Comparison of ENCODE assay signal across 1 cellular context in the genomic region with DNA sequence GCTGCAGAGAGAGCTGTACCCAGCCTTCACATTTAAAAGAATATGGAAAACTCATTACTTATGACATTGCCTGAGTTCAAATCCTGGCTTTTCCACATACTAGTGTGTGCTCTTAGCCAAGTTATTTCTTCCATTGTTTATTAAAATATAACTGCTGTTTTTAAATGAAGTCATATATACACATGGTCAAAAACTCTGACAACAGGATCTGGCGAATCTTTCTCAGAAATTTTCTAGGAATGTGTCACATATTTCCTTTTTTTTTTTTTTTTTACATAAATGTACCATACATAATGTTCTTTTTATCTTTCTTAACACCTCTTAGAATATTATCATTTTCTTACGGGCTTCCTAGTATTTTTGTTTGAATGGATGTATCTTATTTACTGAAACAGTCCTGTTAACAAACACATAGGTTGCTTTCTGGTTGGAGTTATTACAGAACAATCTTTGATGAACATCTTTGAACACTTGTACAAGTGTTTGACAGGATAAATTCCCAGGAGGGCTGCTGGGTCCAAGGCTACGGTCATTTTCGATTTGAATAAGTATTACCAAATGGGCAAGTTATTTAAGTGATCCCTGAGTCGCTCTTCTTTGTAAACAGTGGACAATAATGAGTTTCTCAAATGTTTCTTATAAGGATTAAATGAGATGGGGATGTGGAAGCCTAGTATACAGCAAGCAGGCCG.
TF ChIP-seq lines count a peak whose summit lies in the region.

No MANE protein-coding gene starts in this region.

TF ChIP-seq in WTC11, 78 proteins besides CTCF, POLR2A, EP300 and RAD21 (continued from another document):
- TF ChIP-seq, protein P1, sequence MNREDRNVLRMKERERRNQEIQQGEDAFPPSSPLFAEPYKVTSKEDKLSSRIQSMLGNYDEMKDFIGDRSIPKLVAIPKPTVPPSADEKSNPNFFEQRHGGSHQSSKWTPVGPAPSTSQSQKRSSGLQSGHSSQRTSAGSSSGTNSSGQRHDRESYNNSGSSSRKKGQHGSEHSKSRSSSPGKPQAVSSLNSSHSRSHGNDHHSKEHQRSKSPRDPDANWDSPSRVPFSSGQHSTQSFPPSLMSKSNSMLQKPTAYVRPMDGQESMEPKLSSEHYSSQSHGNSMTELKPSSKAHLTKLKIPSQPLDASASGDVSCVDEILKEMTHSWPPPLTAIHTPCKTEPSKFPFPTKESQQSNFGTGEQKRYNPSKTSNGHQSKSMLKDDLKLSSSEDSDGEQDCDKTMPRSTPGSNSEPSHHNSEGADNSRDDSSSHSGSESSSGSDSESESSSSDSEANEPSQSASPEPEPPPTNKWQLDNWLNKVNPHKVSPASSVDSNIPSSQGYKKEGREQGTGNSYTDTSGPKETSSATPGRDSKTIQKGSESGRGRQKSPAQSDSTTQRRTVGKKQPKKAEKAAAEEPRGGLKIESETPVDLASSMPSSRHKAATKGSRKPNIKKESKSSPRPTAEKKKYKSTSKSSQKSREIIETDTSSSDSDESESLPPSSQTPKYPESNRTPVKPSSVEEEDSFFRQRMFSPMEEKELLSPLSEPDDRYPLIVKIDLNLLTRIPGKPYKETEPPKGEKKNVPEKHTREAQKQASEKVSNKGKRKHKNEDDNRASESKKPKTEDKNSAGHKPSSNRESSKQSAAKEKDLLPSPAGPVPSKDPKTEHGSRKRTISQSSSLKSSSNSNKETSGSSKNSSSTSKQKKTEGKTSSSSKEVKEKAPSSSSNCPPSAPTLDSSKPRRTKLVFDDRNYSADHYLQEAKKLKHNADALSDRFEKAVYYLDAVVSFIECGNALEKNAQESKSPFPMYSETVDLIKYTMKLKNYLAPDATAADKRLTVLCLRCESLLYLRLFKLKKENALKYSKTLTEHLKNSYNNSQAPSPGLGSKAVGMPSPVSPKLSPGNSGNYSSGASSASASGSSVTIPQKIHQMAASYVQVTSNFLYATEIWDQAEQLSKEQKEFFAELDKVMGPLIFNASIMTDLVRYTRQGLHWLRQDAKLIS (CRISPR knock-in tag; IDR thresholded peaks at IDR 0.05; ENCODE audit: borderline replicate concordance), result no peak
- no peak for TF ChIP-seq HMGA2 (CRISPR knock-in tag; IDR thresholded peaks at IDR 0.05)
